In the genomic region with DNA sequence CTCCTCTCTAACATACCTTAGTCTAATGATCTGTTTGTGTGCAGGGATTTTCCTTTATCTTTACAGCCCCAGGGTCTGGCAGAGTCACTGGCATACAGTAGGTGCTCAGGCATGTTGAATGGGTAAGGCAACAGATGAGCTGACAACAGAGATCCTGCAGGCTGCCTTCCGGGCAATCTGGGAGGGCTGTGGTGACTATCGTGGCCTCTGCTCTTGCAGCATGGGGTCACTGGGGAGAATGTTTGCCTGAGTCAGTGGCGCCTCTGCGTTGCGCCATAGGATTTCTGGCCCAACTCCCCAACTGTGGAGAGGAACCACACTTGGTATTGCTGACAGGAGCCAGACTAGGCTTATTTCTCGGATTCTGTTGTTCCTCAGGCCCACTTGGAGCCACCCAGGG, we compare ENCODE assay signal across 9 cellular contexts.
DNase-seq lines count a peak whose midpoint lies in the region; ATAC-seq and TF ChIP-seq lines count a peak whose summit lies in the region.
"Had no signal": no experiment of that assay in that cellular context is flagged by ENCODE, and none has a peak within 500 bp of the region (broad histone marks: within the 10 kb centered on the region; RNA-seq: fewer than 3 reads in every experiment).

No MANE protein-coding gene starts in this region.

- H4K8ac ChIP-seq in H9 (replicated peaks; ENCODE audit: insufficient read length, low read depth, low read length): no peak overlapping the region

- no peak overlapping the region for H3K14ac ChIP-seq in H9 (ENCODE audit: insufficient read depth, low read length)

- no peak overlapping the region for H2BK5ac ChIP-seq in H9 (ENCODE audit: insufficient read length, low read length)

- H3K9ac ChIP-seq in H9 (ENCODE audit: extremely low read depth, insufficient read length, low read length): no peak overlapping the region

- DNase-seq in H9 (no peak), adrenal gland (peak in 5 of 7 donors; percentile 33 to 63 (median 47)), right cardiac atrium (peak; percentile 84 to 87 (median 85)), putamen (ENCODE audit: low spot score) (no peak), WERI-Rb-1 (no peak)
- no peak for DNase-seq in stimulated activated naive CD4-positive, alpha-beta T cell (lab: John Stamatoyannopoulos, UW)
- no peak for DNase-seq in activated T-cell treated with anti-CD3 and anti-CD28 coated beads, Interleukin-2, amount 50 U/mL, for 48 hours

- no peaks in the 10 kb centered on the region for H3K79me1 ChIP-seq in H9 (ENCODE audit: insufficient read depth, low read depth, low read length, poor library complexity, severe bottlenecking)

- no peak overlapping the region for H2BK20ac ChIP-seq in H9 (ENCODE audit: low read depth, low read length, poor library complexity, severe bottlenecking)

- no peak overlapping the region for H3K27ac ChIP-seq in H9 (ENCODE audit: insufficient read length, low read depth, low read length)
- H3K27ac ChIP-seq in adrenal gland: peak overlapping the region in 2 of 5 donors; percentile 54 to 71
- H3K27ac ChIP-seq in right cardiac atrium (ENCODE audit: low read length): peak overlapping the region; percentile 69
- peak overlapping the region in 20 of 21 experiments; percentile 64 to 95 (median 80) for H3K27ac ChIP-seq in skin epidermis
- H3K27ac ChIP-seq in WERI-Rb-1: no peak overlapping the region

- peak overlapping the region in 2 of 3 experiments; percentile 33 to 92; a peak in 3 of 7 replicates for H3K27ac Mint-ChIP-seq in H9

- no peak overlapping the region for H3K4me2 ChIP-seq in H9 (ENCODE audit: insufficient read depth, insufficient read length, low read length)

- no peak overlapping the region; a peak in 1 of 5 replicates for H3K4me3 Mint-ChIP-seq in H9
- H3K4me3 Mint-ChIP-seq: neural crest cell had no signal

- no peak overlapping the region for H2BK12ac ChIP-seq in H9 (ENCODE audit: insufficient read length, low read depth, low read length)

- H3K4ac ChIP-seq in H9 (ENCODE audit: low read depth, low read length): no peak overlapping the region

- peaks cover 35 to 44% of the 10 kb centered on the region in 2 experiments for H3K4me1 Mint-ChIP-seq in H9

- no peaks in the 10 kb centered on the region for H3K23me2 ChIP-seq in H9 (ENCODE audit: insufficient read length, low read depth, low read length, poor library complexity, severe bottlenecking)

- H3K36me3 Mint-ChIP-seq in H9 (ENCODE audit: insufficient read depth in 1 of 3, low read depth in 3 of 3): peaks cover 0 to 4% (median 0%) of the 10 kb centered on the region in 3 experiments; a peak in 2 of 7 replicates

- no peaks in the 10 kb centered on the region for H3K27me3 Mint-ChIP-seq in H9 (ENCODE audit: low read depth)

- H4K20me1 ChIP-seq in H9 (ENCODE audit: control insufficient read depth, insufficient read depth, insufficient read length): no peaks in the 10 kb centered on the region

- H2BK15ac ChIP-seq in H9 (ENCODE audit: low read depth, low read length): no peak overlapping the region

- WGBS in H9 (ENCODE audit: extremely low coverage, insufficient read length, low lambda C conversion rate): no CpG with 5 or more reads among the region's 6 CpGs
- WGBS in adrenal gland, 4 donors: 54 to 84% (median 75%) methylated on average over 5 to 6 of the region's 6 CpGs
- 81% methylated on average over 6 of the region's 6 CpGs for WGBS in right cardiac atrium

- H3K18ac ChIP-seq in H9 (ENCODE audit: insufficient read length, low read depth, low read length): no peak overlapping the region

- peak; percentile 33 to 43 for ATAC-seq in right cardiac atrium

- H2AFZ ChIP-seq in H9 (ENCODE audit: low read length): no peak overlapping the region

- no peak overlapping the region for H4K91ac ChIP-seq in H9 (ENCODE audit: insufficient read length, low read depth, low read length)

- intact Hi-C loops in adrenal gland (cut with DNase I) (loop anchor here (5.0 to 10.0 kb wide), 2 partner anchors 37 to 345 kb away; no protein-coding TSS in a partner anchor), right cardiac atrium (cut with DNase I) (loop anchor here in 3 of 4 donors (2.0 to 10.0 kb wide), 3 partner anchors 37 to 135 kb away; partner anchors contain the start of gene NMNAT2 (in 2 of the 3))

- H3K9me3 ChIP-seq in H9 (ENCODE audit: control insufficient read depth, low read depth, low read length) (no peaks in the 10 kb centered on the region), adrenal gland (replicated peaks in 1 of 3) (no peaks in the 10 kb centered on the region), right cardiac atrium (ENCODE audit: control insufficient read depth, low read length) (no peaks in the 10 kb centered on the region), WERI-Rb-1 (ENCODE audit: severe bottlenecking) (no peaks in the 10 kb centered on the region)

- H3K27me3 ChIP-seq in H9 (ENCODE audit: insufficient read depth, low read length) (no peaks in the 10 kb centered on the region), adrenal gland (no peaks in the 10 kb centered on the region), right cardiac atrium (ENCODE audit: control insufficient read depth, insufficient read depth) (no peaks in the 10 kb centered on the region), WERI-Rb-1 (ENCODE audit: insufficient read depth, low read depth, severe bottlenecking) (no peaks in the 10 kb centered on the region)

- peaks cover 8% of the 10 kb centered on the region; the same call in 1 of the 2 replicates for H3K4me1 ChIP-seq in H9 (ENCODE audit: insufficient read depth, low read length)
- no peaks in the 10 kb centered on the region for H3K4me1 ChIP-seq in adrenal gland (replicated peaks in 1 of 2)
- H3K4me1 ChIP-seq in right cardiac atrium (ENCODE audit: control insufficient read depth, insufficient read depth, low read length): peaks cover 23% of the 10 kb centered on the region

- no peak overlapping the region for H3K4me3 ChIP-seq in adrenal gland
- no peak overlapping the region for H3K4me3 ChIP-seq in right cardiac atrium (ENCODE audit: low read length)
- no peak overlapping the region for H3K4me3 ChIP-seq in skin epidermis
- no peak overlapping the region for H3K4me3 ChIP-seq in WERI-Rb-1 (ENCODE audit: low read depth, low read length)

- H3K23ac ChIP-seq in H9 (ENCODE audit: insufficient read length, low read depth, low read length): no peak overlapping the region

- H2AK5ac ChIP-seq in H9 (ENCODE audit: insufficient read length, low read length): no peak overlapping the region

- TF ChIP-seq POLR2A in adrenal gland (IDR thresholded peaks at IDR 0.05): no peak

- H3K36me3 ChIP-seq in adrenal gland (replicated peaks in 1 of 2) (no peaks in the 10 kb centered on the region), WERI-Rb-1 (no peaks in the 10 kb centered on the region)

- H3K56ac ChIP-seq in H9 (ENCODE audit: insufficient read length, low read depth, low read length): no peak overlapping the region

- no peaks in the 10 kb centered on the region for H3K9me3 Mint-ChIP-seq in H9
- H3K9me3 Mint-ChIP-seq: neural crest cell had no signal

- no peak overlapping the region for H2BK120ac ChIP-seq in H9 (ENCODE audit: low read depth, low read length, poor library complexity, severe bottlenecking)

- no peak for TF ChIP-seq CTCF in H9 (conservative IDR thresholded peaks at IDR 0.05)
- TF ChIP-seq CTCF in adrenal gland (IDR thresholded peaks at IDR 0.05): no peak
- no peak for TF ChIP-seq CTCF in WERI-Rb-1 (IDR thresholded peaks at IDR 0.05; ENCODE audit: low read depth, low read length)

- no peak overlapping the region for H3T11ph ChIP-seq in H9 (ENCODE audit: low read length)

- no peaks in the 10 kb centered on the region for H3K79me2 ChIP-seq in H9 (ENCODE audit: insufficient read depth, low read length)

- no peak overlapping the region for H4K5ac ChIP-seq in H9 (ENCODE audit: insufficient read length, low read depth, low read length)

Comparison
In these comparisons a context has a peak if more than half of its experiments do, and no peak if none do; other contexts are left out.
1. DNase-seq: peak in adrenal gland (5 of 7) and right cardiac atrium (3 of 3); none in H9 (single experiment), stimulated activated naive CD4-positive, alpha-beta T cell (0 of 6), putamen (single experiment), WERI-Rb-1 (single experiment) and activated T-cell treated with anti-CD3 and anti-CD28 coated beads, Interleukin-2, amount 50 U/mL, for 48 hours (0 of 2).
2. H3K27ac ChIP-seq: peak in right cardiac atrium (single experiment) and skin epidermis (20 of 21); none in H9 (single experiment) and WERI-Rb-1 (single experiment).